In the genomic region with DNA sequence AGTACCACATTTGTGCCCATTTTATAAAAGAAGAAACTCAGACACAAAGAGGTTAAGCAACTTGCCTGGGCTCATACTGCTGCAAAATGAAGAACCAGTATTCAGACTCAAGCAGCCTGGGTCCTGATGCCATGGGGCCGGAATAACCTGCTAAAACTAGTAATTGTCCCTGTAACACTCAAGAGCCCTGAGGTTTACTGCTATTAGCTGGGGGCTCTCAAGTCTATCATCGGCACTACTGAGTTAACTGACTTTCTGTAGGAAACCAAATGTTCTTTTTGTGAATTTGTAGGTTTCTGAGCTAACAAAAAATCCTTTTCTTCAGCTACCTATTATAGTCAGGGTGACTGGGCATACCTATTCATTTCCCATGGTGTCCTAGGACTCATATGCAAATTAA, we compare ENCODE assay signal across 29 cellular contexts.
"Had no signal": no experiment of that assay in that cellular context is flagged by ENCODE, and none has a peak within 500 bp of the region (broad histone marks: within the 10 kb centered on the region; RNA-seq: fewer than 3 reads in every experiment).

No MANE protein-coding gene starts in this region.

- H3K4me3 Mint-ChIP-seq: activated CD4-positive, alpha-beta memory T cell treated with anti-CD3 and anti-CD28 coated beads, Interleukin-2, amount 10 ng/mL, durations not matched to agents 7 days and 5 days; activated CD4-positive, alpha-beta T cell treated with anti-CD3 and anti-CD28 coated beads, Interleukin-2, amount 10 ng/mL, durations not matched to agents 7 days and 5 days; activated CD8-positive, alpha-beta memory T cell treated with anti-CD3 and anti-CD28 coated beads, Interleukin-2, amount 10 ng/mL, durations not matched to agents 7 days and 5 days; naive thymus-derived CD4-positive, alpha-beta T cell; stimulated activated memory B cell treated with anti-CD40 and anti-IgM and Interleukin-4, amounts not matched to agents 10 μg/mL and 1 μg/mL and 100 μg/mL, for 72 hours had no signal

- DNase-seq: activated CD4-positive, alpha-beta memory T cell treated with anti-CD3 and anti-CD28 coated beads, Interleukin-2, amount 10 ng/mL, durations not matched to agents 7 days and 5 days; activated CD4-positive, alpha-beta T cell treated with anti-CD3 and anti-CD28 coated beads, Interleukin-2, amount 10 ng/mL, durations not matched to agents 7 days and 5 days; activated CD4-positive, CD25-positive, alpha-beta regulatory T cell treated with anti-CD3 and anti-CD28 coated beads, Interleukin-2, amount 50 U/mL, for 72 hours; activated CD8-positive, alpha-beta memory T cell treated with anti-CD3 and anti-CD28 coated beads, Interleukin-2, amount 10 ng/mL, durations not matched to agents 7 days and 5 days; activated naive CD4-positive, alpha-beta T cell; activated T-cell treated with anti-CD3 and anti-CD28 coated beads, Interleukin-2, amount 50 U/mL, for 48 hours; colonic mucosa; effector memory CD4-positive, alpha-beta T cell; erythroblast; left ventricle myocardium superior; midbrain; naive thymus-derived CD4-positive, alpha-beta T cell; occipital lobe; psoas muscle; sigmoid colon; small intestine; stimulated activated CD4-positive, alpha-beta T cell treated with anti-CD3 and anti-CD28 coated beads, Interleukin-1b, Interleukin-23, amount 100 ng/mL, for 48 hours; stimulated activated CD4-positive, alpha-beta T cell treated with anti-CD3 and anti-CD28 coated beads, Interleukin-4, amount 100 ng/mL, for 4 hours; stimulated activated CD8-positive, alpha-beta memory T cell treated with anti-CD3 and anti-CD28 coated beads, Interleukin-4, amount 100 ng/mL, for 48 hours; stomach; thyroid gland; upper lobe of left lung; WERI-Rb-1 had no signal

- H3K4me1 Mint-ChIP-seq: activated CD4-positive, alpha-beta memory T cell treated with anti-CD3 and anti-CD28 coated beads, Interleukin-2, amount 10 ng/mL, durations not matched to agents 7 days and 5 days; activated CD4-positive, alpha-beta T cell treated with anti-CD3 and anti-CD28 coated beads, Interleukin-2, amount 10 ng/mL, durations not matched to agents 7 days and 5 days; activated CD8-positive, alpha-beta memory T cell treated with anti-CD3 and anti-CD28 coated beads, Interleukin-2, amount 10 ng/mL, durations not matched to agents 7 days and 5 days; naive thymus-derived CD4-positive, alpha-beta T cell; stimulated activated memory B cell treated with anti-CD40 and anti-IgM and Interleukin-4, amounts not matched to agents 10 μg/mL and 1 μg/mL and 100 μg/mL, for 72 hours had no signal

- H3K27me3 ChIP-seq: colonic mucosa, dorsolateral prefrontal cortex, gastroesophageal sphincter, hepatocyte, sigmoid colon, stomach, thyroid gland, upper lobe of left lung had no signal

- H3K27ac ChIP-seq: colonic mucosa, dorsolateral prefrontal cortex, gastroesophageal sphincter, hepatocyte, parathyroid adenoma, psoas muscle, sigmoid colon, stomach, thyroid gland, upper lobe of left lung, WERI-Rb-1 had no signal

- H3K9ac ChIP-seq: parathyroid adenoma had no signal

- ATAC-seq: activated CD8-positive, alpha-beta memory T cell treated with anti-CD3 and anti-CD28 coated beads, Interleukin-2, amount 10 ng/mL, durations not matched to agents 7 days and 5 days; activated naive CD4-positive, alpha-beta T cell treated with anti-CD3 and anti-CD28 coated beads, Interleukin-2, amount 50 U/mL, for 72 hours; gastroesophageal sphincter; left ventricle myocardium superior; naive thymus-derived CD4-positive, alpha-beta T cell; psoas muscle; stimulated activated memory B cell treated with anti-CD40 and anti-IgM and Interleukin-4, amounts not matched to agents 10 μg/mL and 1 μg/mL and 100 μg/mL, for 72 hours had no signal

- H3K27me3 Mint-ChIP-seq: activated CD8-positive, alpha-beta memory T cell treated with anti-CD3 and anti-CD28 coated beads, Interleukin-2, amount 10 ng/mL, durations not matched to agents 7 days and 5 days had no signal

- H3K9me3 Mint-ChIP-seq: activated CD4-positive, alpha-beta memory T cell treated with anti-CD3 and anti-CD28 coated beads, Interleukin-2, amount 10 ng/mL, durations not matched to agents 7 days and 5 days; activated CD4-positive, alpha-beta T cell treated with anti-CD3 and anti-CD28 coated beads, Interleukin-2, amount 10 ng/mL, durations not matched to agents 7 days and 5 days; activated naive CD4-positive, alpha-beta T cell treated with anti-CD3 and anti-CD28 coated beads, Interleukin-2, amount 50 U/mL, for 72 hours had no signal

- H3K9me3 ChIP-seq: colonic mucosa, gastroesophageal sphincter, psoas muscle, sigmoid colon, stomach, thyroid gland, upper lobe of left lung had no signal

- H2AFZ ChIP-seq: hepatocyte, parathyroid adenoma had no signal

- H3K36me3 Mint-ChIP-seq: activated CD8-positive, alpha-beta memory T cell treated with anti-CD3 and anti-CD28 coated beads, Interleukin-2, amount 10 ng/mL, durations not matched to agents 7 days and 5 days; activated naive CD4-positive, alpha-beta T cell treated with anti-CD3 and anti-CD28 coated beads, Interleukin-2, amount 50 U/mL, for 72 hours; naive thymus-derived CD4-positive, alpha-beta T cell; stimulated activated memory B cell treated with anti-CD40 and anti-IgM and Interleukin-4, amounts not matched to agents 10 μg/mL and 1 μg/mL and 100 μg/mL, for 72 hours had no signal

- H3K27ac Mint-ChIP-seq: activated CD4-positive, alpha-beta memory T cell treated with anti-CD3 and anti-CD28 coated beads, Interleukin-2, amount 10 ng/mL, durations not matched to agents 7 days and 5 days; activated CD4-positive, alpha-beta T cell treated with anti-CD3 and anti-CD28 coated beads, Interleukin-2, amount 10 ng/mL, durations not matched to agents 7 days and 5 days; activated CD8-positive, alpha-beta memory T cell treated with anti-CD3 and anti-CD28 coated beads, Interleukin-2, amount 10 ng/mL, durations not matched to agents 7 days and 5 days; activated naive CD4-positive, alpha-beta T cell treated with anti-CD3 and anti-CD28 coated beads, Interleukin-2, amount 50 U/mL, for 72 hours; naive thymus-derived CD4-positive, alpha-beta T cell; stimulated activated memory B cell treated with anti-CD40 and anti-IgM and Interleukin-4, amounts not matched to agents 10 μg/mL and 1 μg/mL and 100 μg/mL, for 72 hours had no signal

- H3K4me2 ChIP-seq: hepatocyte had no signal

- H3K4me1 ChIP-seq: colonic mucosa, parathyroid adenoma, upper lobe of left lung had no signal

- H3K79me2 ChIP-seq: hepatocyte, parathyroid adenoma had no signal
